ENCODE assay signal across 8 cellular contexts in the genomic region with DNA sequence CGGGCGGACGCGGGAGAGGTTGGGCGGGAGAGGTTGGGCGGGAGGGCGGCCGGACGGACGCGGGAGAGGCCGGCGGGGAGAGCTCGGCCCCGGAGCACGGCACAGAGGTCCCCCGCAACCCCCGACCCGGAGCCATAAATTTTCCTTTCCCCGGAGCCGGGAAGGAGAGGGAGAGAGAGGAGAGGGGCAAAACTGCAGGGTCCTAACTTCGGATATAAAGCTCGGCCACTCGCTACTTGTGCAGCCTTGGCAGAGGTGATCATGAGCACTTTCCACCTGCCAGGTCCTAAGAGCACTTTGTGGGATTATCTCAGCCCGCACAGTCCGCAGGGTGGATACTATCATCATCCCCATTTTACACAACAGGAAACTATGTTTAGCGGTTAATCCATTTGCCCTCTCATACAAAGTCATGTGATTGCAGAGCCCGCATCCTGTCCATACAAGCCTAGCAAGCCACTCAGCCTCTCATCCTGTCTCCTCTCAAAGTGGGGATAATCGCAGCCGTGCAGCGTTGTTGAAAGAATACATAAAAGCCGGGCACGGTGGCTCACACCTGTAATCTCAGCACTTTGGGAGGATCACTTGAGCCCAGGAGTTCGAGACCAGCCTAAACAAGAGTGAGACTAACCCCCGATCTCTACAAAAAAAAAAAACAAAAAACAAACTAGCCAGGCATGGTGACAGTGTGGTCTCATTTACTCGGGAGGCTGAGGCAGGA. TPM values are rescaled to one million over a fixed set of nuclear protein-coding genes. Genes with fewer than 3 reads are reported as not detected.
DNase-seq lines count a peak whose midpoint lies in the region; ATAC-seq, FAIRE-seq and TF ChIP-seq lines count a peak whose summit lies in the region.

No MANE protein-coding gene starts in this region.

- TF ChIP-seq CTCF in DOHH2 (IDR thresholded peaks at IDR 0.05; ENCODE audit: low read depth, low read length, poor library complexity, severe bottlenecking): no peak
- no peak for TF ChIP-seq CTCF in bronchial epithelial cell (IDR thresholded peaks at IDR 0.05; ENCODE audit: insufficient read depth, low read length, severe bottlenecking)

- H3K27me3 Mint-ChIP-seq in T-helper 2 cell treated with Interferon-gamma antibody and Interleukin-4, amounts not matched to agents 5 μg/mL and 100 μg/mL, for 36 hours (ENCODE audit: low read depth): no peaks in the 10 kb centered on the region

- peaks cover 28% of the 10 kb centered on the region for H3K4me1 Mint-ChIP-seq in T-helper 2 cell treated with Interferon-gamma antibody and Interleukin-4, amounts not matched to agents 5 μg/mL and 100 μg/mL, for 36 hours (ENCODE audit: low read depth)

- peaks cover 17% of the 10 kb centered on the region for H3F3A ChIP-seq in DOHH2 (ENCODE audit: control insufficient read depth, insufficient read depth)

- peak overlapping the region; percentile 80 for H3K4me2 ChIP-seq in DOHH2 (ENCODE audit: low read length)

- no peaks in the 10 kb centered on the region for H3K9me2 ChIP-seq in DOHH2 (replicated peaks; ENCODE audit: control insufficient read depth, low read length)

- H3K4me3 ChIP-seq in DOHH2 (ENCODE audit: low read length) (peak overlapping the region; percentile 76), bronchial epithelial cell (ENCODE audit: low read depth, low read length) (peak overlapping the region; percentile 41)

- peak overlapping the region; percentile 86 for H3K4me3 Mint-ChIP-seq in T-helper 2 cell treated with Interferon-gamma antibody and Interleukin-4, amounts not matched to agents 5 μg/mL and 100 μg/mL, for 36 hours

- H3K9me3 Mint-ChIP-seq in T-helper 2 cell treated with Interferon-gamma antibody and Interleukin-4, amounts not matched to agents 5 μg/mL and 100 μg/mL, for 36 hours: no peaks in the 10 kb centered on the region

- ATAC-seq in HG03135 (IDR thresholded peaks at IDR 0.05; ENCODE audit: unreplicated experiment) (no peak), HG03521 (IDR thresholded peaks at IDR 0.05; ENCODE audit: unreplicated experiment) (no peak)

- H3K79me2 ChIP-seq in DOHH2 (ENCODE audit: control insufficient read depth, low read length): peaks cover 48% of the 10 kb centered on the region

- no peaks in the 10 kb centered on the region for H4K20me1 ChIP-seq in DOHH2 (ENCODE audit: control insufficient read depth, insufficient read depth, low read depth, low read length)

- H3K9me3 ChIP-seq in DOHH2 (ENCODE audit: control insufficient read depth, insufficient read depth, low read length): no peaks in the 10 kb centered on the region

- no peak for FAIRE-seq in bronchial epithelial cell (lab: Jason Lieb, UNC)

- H3K27ac Mint-ChIP-seq in T-helper 2 cell treated with Interferon-gamma antibody and Interleukin-4, amounts not matched to agents 5 μg/mL and 100 μg/mL, for 36 hours: peak overlapping the region; percentile 93

- H3K27ac ChIP-seq in DOHH2 (ENCODE audit: low read depth, low read length): peak overlapping the region; percentile 84

- peaks cover 23% of the 10 kb centered on the region for H3K36me3 Mint-ChIP-seq in T-helper 2 cell treated with Interferon-gamma antibody and Interleukin-4, amounts not matched to agents 5 μg/mL and 100 μg/mL, for 36 hours (ENCODE audit: low read depth)

- DNase-seq in MV-4-11 (lab: John Stamatoyannopoulos, UW) (peak; percentile 82), bronchial epithelial cell (ENCODE audit: low read depth) (peak; percentile 73), left kidney (ENCODE audit: low read depth, low spot score) (peak; percentile 79)
- DNase-seq in T-helper 2 cell treated with Interferon-gamma antibody and Interleukin-4, amounts not matched to agents 5 μg/mL and 100 μg/mL, for 36 hours (ENCODE audit: low spot score): peak; percentile 56
- peak; percentile 24 to 29 for DNase-seq in stimulated activated CD4-positive, alpha-beta T cell treated with anti-CD3 and anti-CD28 coated beads, Interleukin-4, amount 100 ng/mL, for 48 hours (ENCODE audit: low read depth in 2 of 2)

- no peaks in the 10 kb centered on the region for H3K27me3 ChIP-seq in DOHH2 (ENCODE audit: control insufficient read depth, low read length)
- H3K27me3 ChIP-seq in bronchial epithelial cell (ENCODE audit: control insufficient read depth, insufficient read depth, low read length): no peaks in the 10 kb centered on the region

- H3K36me3 ChIP-seq in DOHH2 (ENCODE audit: control insufficient read depth, low read length) (peaks cover 9% of the 10 kb centered on the region; the same call in 1 of the 2 replicates), bronchial epithelial cell (ENCODE audit: control insufficient read depth, insufficient read depth, low read length) (no peaks in the 10 kb centered on the region)

- H3K4me1 ChIP-seq in DOHH2 (ENCODE audit: control insufficient read depth, low read length): peaks cover 36% of the 10 kb centered on the region

RNA-seq across cellular contexts. Expression of a gene that starts 0.8 kb away (rescaled TPM):
- 18.2 and 25.9 TPM in 2 replicates for total RNA-seq in bronchial epithelial cell

RNA-seq across cellular contexts. Expression of a gene that starts 8.9 kb away (rescaled TPM):
- total RNA-seq in bronchial epithelial cell: 48.1 and 54.2 TPM in 2 replicates

Comparison
In these comparisons a context has a peak if more than half of its experiments do, and no peak if none do; other contexts are left out.
1. DNase-seq: peak in every context shown above with its lines; median percentile 82 in MV-4-11; 79 in left kidney; 73 in bronchial epithelial cell; 56 in T-helper 2 cell treated with Interferon-gamma antibody and Interleukin-4, amounts not matched to agents 5 μg/mL and 100 μg/mL, for 36 hours; 26 in stimulated activated CD4-positive, alpha-beta T cell treated with anti-CD3 and anti-CD28 coated beads, Interleukin-4, amount 100 ng/mL, for 48 hours.